ENCODE assay signal across 8 cellular contexts in genomic region chr1:92030701-92031107, GRCh38. TPM values are rescaled to one million over a fixed set of nuclear protein-coding genes. Genes with fewer than 3 reads are reported as not detected.
DNase-seq lines count a peak whose midpoint lies in the region; ATAC-seq and TF ChIP-seq lines count a peak whose summit lies in the region.

No MANE protein-coding gene starts in this region.

- no peak for TF ChIP-seq POLR2A in body of pancreas (IDR thresholded peaks at IDR 0.05)

- H2AK5ac ChIP-seq in H9 (ENCODE audit: insufficient read length, low read length) = no peak overlapping the region

- no peak overlapping the region for H2BK20ac ChIP-seq in H9 (ENCODE audit: low read depth, low read length, poor library complexity, severe bottlenecking)

- no peaks in the 10 kb centered on the region for H4K20me1 ChIP-seq in H9 (ENCODE audit: control insufficient read depth, insufficient read depth, insufficient read length)

- TF ChIP-seq CTCF in H9 (conservative IDR thresholded peaks at IDR 0.05) = no peak
- no peak for TF ChIP-seq CTCF in nephron progenitor cell (IDR thresholded peaks at IDR 0.05)
- no peak for TF ChIP-seq CTCF in coronary artery (IDR thresholded peaks at IDR 0.05)
- TF ChIP-seq CTCF in body of pancreas (IDR thresholded peaks at IDR 0.05) = no peak

- peaks cover 12 to 14% of the 10 kb centered on the region in 2 experiments for H3K4me1 Mint-ChIP-seq in H9
- H3K4me1 Mint-ChIP-seq in nephron progenitor cell = peaks cover 25% of the 10 kb centered on the region

- no peak overlapping the region for H3K18ac ChIP-seq in H9 (ENCODE audit: insufficient read length, low read depth, low read length)

- H3K9me3 Mint-ChIP-seq in H9 (peaks cover 11% of the 10 kb centered on the region in 2 experiments; a peak in 4 of 5 replicates), nephron progenitor cell (peaks cover 25% of the 10 kb centered on the region)

- H3K9me3 ChIP-seq in H9 (ENCODE audit: control insufficient read depth, low read depth, low read length) (no peaks in the 10 kb centered on the region), body of pancreas (no peaks in the 10 kb centered on the region)

- no peak overlapping the region for H3K56ac ChIP-seq in H9 (ENCODE audit: insufficient read length, low read depth, low read length)

- H3K4me3 Mint-ChIP-seq in H9 = peak overlapping the region; percentile 70 to 86
- peak overlapping the region; percentile 85 for H3K4me3 Mint-ChIP-seq in nephron progenitor cell

- H3K27ac ChIP-seq in H9 (ENCODE audit: insufficient read length, low read depth, low read length) (no peak overlapping the region), cingulate gyrus (ENCODE audit: low read depth, low read length) (peak overlapping the region; percentile 79), coronary artery (no peak overlapping the region), body of pancreas (no peak overlapping the region)

- H2AFZ ChIP-seq in H9 (ENCODE audit: low read length) = peak overlapping the region; percentile 70

- H3K4me1 ChIP-seq in H9 (ENCODE audit: insufficient read depth, low read length) = no peaks in the 10 kb centered on the region; the same call in 1 of the 2 replicates
- H3K4me1 ChIP-seq in body of pancreas = peaks cover 4% of the 10 kb centered on the region

- no peak overlapping the region for H2BK5ac ChIP-seq in H9 (ENCODE audit: insufficient read length, low read length)

- H4K8ac ChIP-seq in H9 (replicated peaks; ENCODE audit: insufficient read length, low read depth, low read length) = no peak overlapping the region

- H3K4me3 ChIP-seq in coronary artery (no peak overlapping the region), body of pancreas (no peak overlapping the region)

- no peaks in the 10 kb centered on the region for H3K79me1 ChIP-seq in H9 (ENCODE audit: insufficient read depth, low read depth, low read length, poor library complexity, severe bottlenecking)

- intact Hi-C loops in body of pancreas (cut with DNase I) = no loop called here

- no peak overlapping the region for H2BK120ac ChIP-seq in H9 (ENCODE audit: low read depth, low read length, poor library complexity, severe bottlenecking)

- WGBS in H9 (ENCODE audit: extremely low coverage, insufficient read length, low lambda C conversion rate) = no CpG with 5 or more reads among the region's 4 CpGs
- WGBS in body of pancreas, 2 donors = 17 to 25% methylated on average over 4 of the region's 4 CpGs

- peaks cover 6 to 14% (median 10%) of the 10 kb centered on the region in 3 experiments; a peak in 6 of 7 replicates for H3K36me3 Mint-ChIP-seq in H9 (ENCODE audit: insufficient read depth in 1 of 3, low read depth in 3 of 3)
- H3K36me3 Mint-ChIP-seq in nephron progenitor cell (ENCODE audit: low read depth) = peaks cover 26% of the 10 kb centered on the region

- no peak overlapping the region for H3K14ac ChIP-seq in H9 (ENCODE audit: insufficient read depth, low read length)

- H3K36me3 ChIP-seq in body of pancreas (replicated peaks in 1 of 2; ENCODE audit: insufficient read depth in 1 of 2, low read depth in 2 of 2) = no peaks in the 10 kb centered on the region

- no peak overlapping the region for H4K5ac ChIP-seq in H9 (ENCODE audit: insufficient read length, low read depth, low read length)

- no peak for ATAC-seq in GM18870 (IDR thresholded peaks at IDR 0.05; ENCODE audit: unreplicated experiment)
- no peak for ATAC-seq in body of pancreas

- H3K27ac Mint-ChIP-seq in H9 (no peak overlapping the region; a peak in 1 of 7 replicates), nephron progenitor cell (no peak overlapping the region)

- no peaks in the 10 kb centered on the region for H3K79me2 ChIP-seq in H9 (ENCODE audit: insufficient read depth, low read length)

- H3K27me3 ChIP-seq in H9 (ENCODE audit: insufficient read depth, low read length) (no peaks in the 10 kb centered on the region; the same call in 1 of the 2 replicates), body of pancreas (no peaks in the 10 kb centered on the region)

- H3K4ac ChIP-seq in H9 (ENCODE audit: low read depth, low read length) = no peak overlapping the region

- H3K4me2 ChIP-seq in H9 (ENCODE audit: insufficient read depth, insufficient read length, low read length) = peak overlapping the region; percentile 61

- H2BK15ac ChIP-seq in H9 (ENCODE audit: low read depth, low read length) = no peak overlapping the region

- no peak for DNase-seq in H9
- peak; percentile 35 for DNase-seq in NCI-H69 (lab: John Stamatoyannopoulos, UW)
- no peak for DNase-seq in nephron progenitor cell
- DNase-seq in coronary artery (ENCODE audit: low spot score) = no peak
- no peak for DNase-seq in HuH-7.5 (ENCODE audit: low spot score)
- DNase-seq in body of pancreas = no peak

- H3K23me2 ChIP-seq in H9 (ENCODE audit: insufficient read length, low read depth, low read length, poor library complexity, severe bottlenecking) = peaks cover 11% of the 10 kb centered on the region

- no peak overlapping the region for H2BK12ac ChIP-seq in H9 (ENCODE audit: insufficient read length, low read depth, low read length)

- H3T11ph ChIP-seq in H9 (ENCODE audit: low read length) = no peak overlapping the region

- H3K9ac ChIP-seq in H9 (ENCODE audit: extremely low read depth, insufficient read length, low read length) = no peak overlapping the region

- no peak overlapping the region for H4K91ac ChIP-seq in H9 (ENCODE audit: insufficient read length, low read depth, low read length)

- H3K27me3 Mint-ChIP-seq in H9 (ENCODE audit: low read depth) (peaks cover 18% of the 10 kb centered on the region), nephron progenitor cell (ENCODE audit: low read depth, poor library complexity) (peaks cover 32% of the 10 kb centered on the region)

- H3K23ac ChIP-seq in H9 (ENCODE audit: insufficient read length, low read depth, low read length) = no peak overlapping the region

RNA-seq across cellular contexts. Expression of gene EPHX4, which starts 0.9 kb away (rescaled TPM):
- 0.70 and 0.72 TPM in 2 replicates for total RNA-seq in H9 (2021)
- total RNA-seq in body of pancreas = not detected

RNA-seq across cellular contexts. Expression of gene SETSIP, which starts 44.5 kb away (rescaled TPM):
- total RNA-seq in H9 (2021) (0.35 TPM in 2 replicates), body of pancreas (not detected)

RNA-seq across cellular contexts. Expression of gene BTBD8, which starts 49.4 kb away (rescaled TPM):
- total RNA-seq in H9 (2021) (1.4 and 1.7 TPM in 2 replicates), body of pancreas (1 to 10 TPM; 4.7 to 6.6 TPM)
